ENCODE assay signal across 1 cellular context in the genomic region with DNA sequence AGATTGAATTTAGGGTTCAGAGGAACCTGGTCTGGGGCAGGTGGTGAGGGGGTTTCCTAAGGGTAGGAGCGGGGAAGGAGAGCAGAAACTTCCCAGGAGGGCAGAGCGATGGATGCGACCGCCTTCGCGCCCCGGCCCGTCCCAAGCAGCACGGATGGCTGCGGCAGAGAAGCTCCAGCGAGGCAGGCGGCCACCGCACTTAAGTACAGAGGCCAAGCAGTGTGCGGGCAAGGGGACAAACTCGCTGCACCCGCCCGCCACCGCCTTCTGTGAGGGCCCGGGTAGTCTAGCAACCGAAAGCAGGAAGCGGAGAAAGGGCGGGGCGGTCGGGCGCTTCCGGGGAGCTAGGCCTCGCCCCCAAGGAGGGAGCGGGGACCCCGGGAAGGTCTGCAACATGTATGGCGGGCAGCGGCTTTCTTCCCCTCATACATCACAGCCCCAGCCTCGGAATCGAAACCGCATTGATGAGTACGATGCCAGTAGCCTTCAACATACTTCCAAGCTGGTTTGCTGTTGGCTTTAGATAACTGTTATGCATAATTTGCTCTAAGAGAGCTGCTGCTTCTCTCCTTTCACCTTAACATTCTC.
TF ChIP-seq lines count a peak whose summit lies in the region.

A gene with protein sequence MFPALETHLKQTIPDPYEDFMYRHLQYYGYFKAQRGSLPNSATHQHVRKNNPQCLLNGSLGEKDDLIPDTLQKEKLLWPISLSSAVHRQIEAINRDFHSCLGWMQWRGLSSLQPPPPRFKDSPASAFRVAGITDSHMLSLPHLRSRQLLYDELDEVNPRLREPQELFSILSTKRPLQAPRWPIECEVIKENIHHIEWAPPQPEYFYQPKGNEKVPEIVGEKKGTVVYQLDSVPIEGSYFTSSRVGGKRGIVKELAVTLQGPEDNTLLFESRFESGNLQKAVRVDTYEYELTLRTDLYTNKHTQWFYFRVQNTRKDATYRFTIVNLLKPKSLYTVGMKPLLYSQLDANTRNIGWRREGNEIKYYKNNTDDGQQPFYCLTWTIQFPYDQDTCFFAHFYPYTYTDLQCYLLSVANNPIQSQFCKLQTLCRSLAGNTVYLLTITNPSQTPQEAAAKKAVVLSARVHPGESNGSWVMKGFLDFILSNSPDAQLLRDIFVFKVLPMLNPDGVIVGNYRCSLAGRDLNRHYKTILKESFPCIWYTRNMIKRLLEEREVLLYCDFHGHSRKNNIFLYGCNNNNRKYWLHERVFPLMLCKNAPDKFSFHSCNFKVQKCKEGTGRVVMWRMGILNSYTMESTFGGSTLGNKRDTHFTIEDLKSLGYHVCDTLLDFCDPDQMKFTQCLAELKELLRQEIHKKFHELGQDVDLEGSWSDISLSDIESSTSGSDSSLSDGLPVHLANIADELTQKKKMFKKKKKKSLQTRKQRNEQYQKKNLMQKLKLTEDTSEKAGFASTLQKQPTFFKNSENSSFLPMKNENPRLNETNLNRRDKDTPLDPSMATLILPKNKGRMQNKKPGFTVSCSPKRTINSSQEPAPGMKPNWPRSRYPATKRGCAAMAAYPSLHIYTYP (minus strand): TSS at position 288 of the 588 bp plus-strand sequence. CDS start 719 bp downstream, outside the sequence.

TF ChIP-seq in A549, 52 proteins besides CTCF, POLR2A, EP300 and RAD21 (continued from another document):
- TF ChIP-seq MAZ (IDR thresholded peaks at IDR 0.05; ENCODE audit: borderline replicate concordance, low read depth, low read length) (no peak), GATA3 (IDR thresholded peaks at IDR 0.05; ENCODE audit: borderline replicate concordance) (no peak; the same call in 1 of the 2 replicates), CHD2 (IDR thresholded peaks at IDR 0.05; ENCODE audit: low read length, partially characterized antibody) (no peak), HEYL (CRISPR knock-in tag; IDR thresholded peaks at IDR 0.05) (no peak), BHLHE40 (IDR thresholded peaks at IDR 0.05; ENCODE audit: low read depth, low read length) (no peak), KDM1A (IDR thresholded peaks at IDR 0.05; ENCODE audit: low read depth) (no peak), SREBF2 (IDR thresholded peaks at IDR 0.05) (no peak), EHF (CRISPR knock-in tag; IDR thresholded peaks at IDR 0.05) (no peak), NR3C1 (IDR thresholded peaks at IDR 0.05) (no peak), POLR2AphosphoS2 (conservative IDR thresholded peaks at IDR 0.05; ENCODE audit: low read length) (no peak), NPAS2 (CRISPR knock-in tag; IDR thresholded peaks at IDR 0.05; ENCODE audit: borderline replicate concordance) (no peak), MAFK (IDR thresholded peaks at IDR 0.05; ENCODE audit: partially characterized antibody) (no peak), ESRRA (IDR thresholded peaks at IDR 0.05; ENCODE audit: borderline replicate concordance, low read length) (no peak)
- TF ChIP-seq, protein P1, sequence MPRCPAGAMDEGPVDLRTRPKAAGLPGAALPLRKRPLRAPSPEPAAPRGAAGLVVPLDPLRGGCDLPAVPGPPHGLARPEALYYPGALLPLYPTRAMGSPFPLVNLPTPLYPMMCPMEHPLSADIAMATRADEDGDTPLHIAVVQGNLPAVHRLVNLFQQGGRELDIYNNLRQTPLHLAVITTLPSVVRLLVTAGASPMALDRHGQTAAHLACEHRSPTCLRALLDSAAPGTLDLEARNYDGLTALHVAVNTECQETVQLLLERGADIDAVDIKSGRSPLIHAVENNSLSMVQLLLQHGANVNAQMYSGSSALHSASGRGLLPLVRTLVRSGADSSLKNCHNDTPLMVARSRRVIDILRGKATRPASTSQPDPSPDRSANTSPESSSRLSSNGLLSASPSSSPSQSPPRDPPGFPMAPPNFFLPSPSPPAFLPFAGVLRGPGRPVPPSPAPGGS (IDR thresholded peaks at IDR 0.05): peak; percentile 80
- TF ChIP-seq, protein P2, sequence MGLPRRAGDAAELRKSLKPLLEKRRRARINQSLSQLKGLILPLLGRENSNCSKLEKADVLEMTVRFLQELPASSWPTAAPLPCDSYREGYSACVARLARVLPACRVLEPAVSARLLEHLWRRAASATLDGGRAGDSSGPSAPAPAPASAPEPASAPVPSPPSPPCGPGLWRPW (IDR thresholded peaks at IDR 0.05): no peak
- TF ChIP-seq, protein P3, sequence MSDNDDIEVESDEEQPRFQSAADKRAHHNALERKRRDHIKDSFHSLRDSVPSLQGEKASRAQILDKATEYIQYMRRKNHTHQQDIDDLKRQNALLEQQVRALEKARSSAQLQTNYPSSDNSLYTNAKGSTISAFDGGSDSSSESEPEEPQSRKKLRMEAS (IDR thresholded peaks at IDR 0.05): no peak; the same call in 1 of the 2 replicates
